8 cellular contexts compared by ENCODE assay signal in genomic region chr2:152175012-152175367, GRCh38. TPM values are rescaled to one million over a fixed set of nuclear protein-coding genes. Genes with fewer than 3 reads are reported as not detected.
DNase-seq lines count a peak whose midpoint lies in the region; ATAC-seq and TF ChIP-seq lines count a peak whose summit lies in the region.

No MANE protein-coding gene starts in this region.

- peaks cover 0 to 18% of the 10 kb centered on the region in 2 donors for H3K36me3 Mint-ChIP-seq in CD4-positive, alpha-beta memory T cell

- ATAC-seq in GM19467 (IDR thresholded peaks at IDR 0.05; ENCODE audit: unreplicated experiment) (peak; percentile 23), HG03558 (IDR thresholded peaks at IDR 0.05; ENCODE audit: extremely low read depth, unreplicated experiment) (peak; percentile 4), upper lobe of left lung (ENCODE audit: low FRiP score in 2 of 2) (peak; percentile 28)

- peak overlapping the region; percentile 91 for H3K27ac ChIP-seq in CD4-positive, alpha-beta memory T cell (ENCODE audit: low read depth, low read length)
- H3K27ac ChIP-seq in ascending aorta, result peak overlapping the region; percentile 92 to 99
- H3K27ac ChIP-seq in upper lobe of left lung, result peak overlapping the region; percentile 96 to 98 (median 96)

- no peaks in the 10 kb centered on the region for H3K9me3 ChIP-seq in CD4-positive, alpha-beta memory T cell (ENCODE audit: control insufficient read depth in 1 of 2, low read length in 2 of 2)
- H3K9me3 ChIP-seq in ascending aorta (no peaks in the 10 kb centered on the region), upper lobe of left lung (no peaks in the 10 kb centered on the region)

- H3K4me1 Mint-ChIP-seq in CD4-positive, alpha-beta memory T cell, result peaks cover 25 to 49% (median 33%) of the 10 kb centered on the region in 4 donors

- peak overlapping the region; percentile 95 to 99 (median 98) for H3K4me3 Mint-ChIP-seq in CD4-positive, alpha-beta memory T cell

- H3K36me3 ChIP-seq in CD4-positive, alpha-beta memory T cell (ENCODE audit: insufficient read depth, low read length), result no peaks in the 10 kb centered on the region
- H3K36me3 ChIP-seq in ascending aorta, result no peaks in the 10 kb centered on the region
- H3K36me3 ChIP-seq in upper lobe of left lung, result no peaks in the 10 kb centered on the region

- H3K9me3 Mint-ChIP-seq in CD4-positive, alpha-beta memory T cell, result peaks cover 0 to 4% (median 0%) of the 10 kb centered on the region in 8 donors

- no peak for TF ChIP-seq EP300 in upper lobe of left lung (IDR thresholded peaks at IDR 0.05)

- no peak for TF ChIP-seq POLR2A in lower leg skin (IDR thresholded peaks at IDR 0.05)
- TF ChIP-seq POLR2A in upper lobe of left lung (IDR thresholded peaks at IDR 0.05), result no peak

- H3K27me3 Mint-ChIP-seq in CD4-positive, alpha-beta memory T cell, result no peaks in the 10 kb centered on the region

- TF ChIP-seq CTCF in ascending aorta (IDR thresholded peaks at IDR 0.05), result no peak
- no peak for TF ChIP-seq CTCF in lower leg skin (IDR thresholded peaks at IDR 0.05)
- TF ChIP-seq CTCF in upper lobe of left lung (IDR thresholded peaks at IDR 0.05), result no peak

- CTCF ChIA-PET in CD4-positive, alpha-beta memory T cell (lab: Charles Lee; ENCODE audit: partially characterized antibody), result interaction anchor here (0.9 to 6.5 kb wide), 11 partner anchors 8 to 1345 kb away, joined by 3 to 115 read pairs (median 5); partner anchors contain the start of gene FMNL2

- 1% methylated on average over 10 of the region's 10 CpGs for WGBS in lower leg skin, 2 donors
- 0% methylated on average over 8 to 10 of the region's 10 CpGs for WGBS in upper lobe of left lung, 2 donors

- H3K27ac Mint-ChIP-seq in CD4-positive, alpha-beta memory T cell, result peak overlapping the region; percentile 98 to 100 (median 99)

- peaks cover 36% of the 10 kb centered on the region for H3K4me1 ChIP-seq in CD4-positive, alpha-beta memory T cell (ENCODE audit: insufficient read depth, low read length)
- H3K4me1 ChIP-seq in ascending aorta (peaks cover 3 to 19% of the 10 kb centered on the region in 2 donors), upper lobe of left lung (peaks cover 24 to 40% (median 34%) of the 10 kb centered on the region in 4 donors)

- DNase-seq in CD4-positive, alpha-beta memory T cell, result no peak
- DNase-seq in ascending aorta (ENCODE audit: low spot score in 2 of 2), result no peak
- DNase-seq in lower leg skin (ENCODE audit: low spot score in 2 of 2), result no peak
- DNase-seq in upper lobe of left lung, result no peak
- DNase-seq in stimulated activated CD4-positive, alpha-beta T cell treated with anti-CD3 and anti-CD28 coated beads, Interleukin-4, amount 100 ng/mL, for 24 hours, result no peak
- DNase-seq in cerebellar nuclear complex (lab: John Stamatoyannopoulos, UW), result no peak

- POLR2A ChIA-PET in CD4-positive, alpha-beta memory T cell (lab: Charles Lee; ENCODE audit: partially characterized antibody), result interaction anchor here (1.4 to 3.2 kb wide), 4 partner anchors 461 to 914 kb away, joined by 3 to 25 read pairs (median 10); partner anchors contain the start of genes ARL6IP6, PRPF40A and RBM43

- no peaks in the 10 kb centered on the region for H3K27me3 ChIP-seq in CD4-positive, alpha-beta memory T cell (ENCODE audit: insufficient read depth, low read length)
- H3K27me3 ChIP-seq in ascending aorta, result no peaks in the 10 kb centered on the region
- H3K27me3 ChIP-seq in upper lobe of left lung, result no peaks in the 10 kb centered on the region

- peak overlapping the region; percentile 74 to 99 for H3K4me3 ChIP-seq in CD4-positive, alpha-beta memory T cell (ENCODE audit: low read length in 2 of 2)
- H3K4me3 ChIP-seq in ascending aorta, result peak overlapping the region; percentile 75 to 99
- peak overlapping the region; percentile 81 for H3K4me3 ChIP-seq in lower leg skin (ENCODE audit: low read depth, poor library complexity, severe bottlenecking)
- H3K4me3 ChIP-seq in upper lobe of left lung, result peak overlapping the region; percentile 58 to 85 (median 70)

- intact Hi-C loops in CD4-positive, alpha-beta memory T cell (cut with micrococcal nuclease), result loop anchor here (1.0 kb wide), 1 partner anchor 347 kb away; the partner anchor contains the start of gene ARL5A
- intact Hi-C loops in ascending aorta (cut with DNase I), result loop anchor here (1.0 to 10.0 kb wide), 4 partner anchors 138 to 542 kb away; partner anchors contain the start of genes ARL5A, FMNL2 and PRPF40A
- intact Hi-C loops in lower leg skin (cut with DNase I; ENCODE audit: low total_unique reads), result no loop called here

RNA-seq across cellular contexts. Expression of gene STAM2, which starts 0.6 kb away (rescaled TPM):
- 10 to 100 TPM; 20.9 to 25.3 TPM for total RNA-seq in CD4-positive, alpha-beta memory T cell
- 1 to 10 TPM; 2.9 to 4.2 TPM for polyA plus RNA-seq in CD4-positive, alpha-beta memory T cell
- total RNA-seq in ascending aorta (4.0 TPM), lower leg skin (10 to 100 TPM; 13.2 to 29.8 (median 24.4) TPM), upper lobe of left lung (10 to 100 TPM; 13.5 to 56.0 (median 31.4) TPM)
